ENCODE assay signal across 8 cellular contexts in the genomic region with DNA sequence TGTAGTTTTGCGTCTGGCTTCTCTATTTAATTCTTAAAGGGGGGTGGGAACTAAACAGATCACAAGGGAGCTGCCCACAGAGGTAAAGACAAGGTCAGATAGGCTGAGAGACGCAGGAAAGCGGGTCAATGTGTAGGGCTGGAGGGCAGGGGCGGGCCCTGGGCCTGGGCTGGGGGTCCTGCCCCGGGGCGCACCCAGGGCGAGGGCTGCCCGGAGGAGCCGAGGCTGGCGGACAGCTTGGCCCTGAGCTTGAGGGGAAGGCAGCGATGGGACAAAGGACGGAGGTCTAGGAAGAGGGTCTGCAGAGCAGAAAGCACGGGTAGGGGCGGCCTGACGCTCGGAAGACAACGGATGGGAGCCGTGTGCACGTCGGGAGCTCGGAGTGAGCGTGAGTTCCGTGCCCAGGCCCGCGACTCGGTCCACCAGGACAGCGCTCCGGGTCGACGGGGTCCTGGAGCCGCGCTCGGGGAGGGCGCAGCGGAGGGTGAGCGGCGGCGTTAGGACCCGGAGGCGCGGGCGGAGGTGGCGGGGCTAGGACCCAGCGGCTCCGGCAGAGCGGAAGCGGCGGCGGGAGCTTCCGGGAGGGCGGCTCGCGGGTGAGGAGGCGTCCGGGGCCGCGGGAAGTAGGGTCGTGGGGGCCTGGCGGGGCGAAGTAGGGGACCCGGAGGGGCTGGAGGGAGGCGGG. TPM values are rescaled to one million over a fixed set of nuclear protein-coding genes. Genes with fewer than 3 reads are reported as not detected.
DNase-seq lines count a peak whose midpoint lies in the region; FAIRE-seq and TF ChIP-seq lines count a peak whose summit lies in the region.
"Not testable (repeated sequence)": the region's sequence is repeated elsewhere in the genome, so short reads cannot be mapped to it uniquely, and the experiment has no call there.

No MANE protein-coding gene starts in this region.

- not testable (repeated sequence) for H3K36me3 Mint-ChIP-seq in activated CD4-positive, alpha-beta T cell treated with anti-CD3 and anti-CD28 coated beads, Interleukin-2, amount 10 ng/mL, durations not matched to agents 7 days and 5 days (ENCODE audit: low read depth); mesothelial cell of epicardium

- WGBS in transverse colon (ENCODE audit: low coverage in 1 of 2), 2 donors: 2 to 3% methylated on average over 12 to 47 of the region's 62 CpGs

- H3K36me3 ChIP-seq in Loucy (ENCODE audit: insufficient read depth, low read length); transverse colon: not testable (repeated sequence)

- TF ChIP-seq POLR2A in transverse colon (IDR thresholded peaks at IDR 0.05): peak; percentile 51

- peaks cover 15% of the 10 kb centered on the region for H3K4me1 ChIP-seq in Loucy (ENCODE audit: insufficient read depth, low read length, poor library complexity, severe bottlenecking)
- peaks cover 4 to 18% (median 11%) of the 10 kb centered on the region in 4 donors for H3K4me1 ChIP-seq in transverse colon

- not testable (repeated sequence) for H3K27me3 ChIP-seq in Loucy (ENCODE audit: insufficient read depth, low read length, poor library complexity, severe bottlenecking); transverse colon

- not testable (repeated sequence) for H3K9me3 ChIP-seq in Loucy (ENCODE audit: insufficient read depth, low read depth, low read length); transverse colon

- peaks cover 24% of the 10 kb centered on the region for H3K4me1 Mint-ChIP-seq in activated CD4-positive, alpha-beta T cell treated with anti-CD3 and anti-CD28 coated beads, Interleukin-2, amount 10 ng/mL, durations not matched to agents 7 days and 5 days
- H3K4me1 Mint-ChIP-seq in mesothelial cell of epicardium: peaks cover 21% of the 10 kb centered on the region

- H3F3A ChIP-seq in Loucy (ENCODE audit: low read depth): not testable (repeated sequence)

- DNase-seq in activated CD4-positive, alpha-beta T cell treated with anti-CD3 and anti-CD28 coated beads, Interleukin-2, amount 10 ng/mL, durations not matched to agents 7 days and 5 days: peak; percentile 81
- DNase-seq in astrocyte of the spinal cord (ENCODE audit: low read depth, low spot score) (peak; percentile 67), frontal cortex (ENCODE audit: low spot score in 2 of 2) (peak; percentile 67 to 73), mesothelial cell of epicardium (ENCODE audit: low spot score in 2 of 2, unreplicated experiment in 2 of 2) (peak; percentile 61 to 82), transverse colon (peak; percentile 85)
- DNase-seq in stimulated activated CD4-positive, alpha-beta T cell treated with anti-CD3 and anti-CD28 coated beads, Interleukin-12 subunit alpha, Interleukin-12 subunit beta, amount 100 ng/mL, for 48 hours (ENCODE audit: low read depth in 2 of 3, low spot score in 1 of 3): peak; percentile 64 to 78 (median 64)

- POLR2A ChIA-PET in activated CD4-positive, alpha-beta T cell treated with anti-CD3 and anti-CD28 coated beads, Interleukin-2, amount 10 ng/mL, durations not matched to agents 7 days and 5 days (lab: Charles Lee): interaction anchor here (0.6 kb wide), 1 partner anchor 118 kb away, joined by 3 read pairs; no protein-coding TSS in a partner anchor

- H3K4me3 ChIP-seq in GM08714 (ENCODE audit: low read length): peak overlapping the region; percentile 81
- H3K4me3 ChIP-seq in Loucy (ENCODE audit: low read length, poor library complexity, severe bottlenecking): peak overlapping the region; percentile 90
- peak overlapping the region; percentile 55 for H3K4me3 ChIP-seq in astrocyte of the spinal cord (ENCODE audit: low read depth, low read length)
- H3K4me3 ChIP-seq in transverse colon: peak overlapping the region; percentile 48 to 75 (median 60)

- not testable (repeated sequence) for H4K20me1 ChIP-seq in Loucy (ENCODE audit: insufficient read depth, low read length, poor library complexity, severe bottlenecking)

- H3K27ac Mint-ChIP-seq in activated CD4-positive, alpha-beta T cell treated with anti-CD3 and anti-CD28 coated beads, Interleukin-2, amount 10 ng/mL, durations not matched to agents 7 days and 5 days: peak overlapping the region; percentile 88
- H3K27ac Mint-ChIP-seq in mesothelial cell of epicardium: peak overlapping the region; percentile 84

- not testable (repeated sequence) for H3K9me2 ChIP-seq in Loucy (replicated peaks; ENCODE audit: low read depth, low read length)

- peak overlapping the region; percentile 99 for H2AFZ ChIP-seq in Loucy (ENCODE audit: low read length)

- not testable (repeated sequence) for TF ChIP-seq EP300 in transverse colon (IDR thresholded peaks at IDR 0.05; ENCODE audit: low read depth)

- peak overlapping the region; percentile 89 for H3K9ac ChIP-seq in Loucy (ENCODE audit: low read depth, low read length, poor library complexity, severe bottlenecking)

- H3K79me2 ChIP-seq in Loucy (ENCODE audit: insufficient read depth, low read length): peaks cover 11% of the 10 kb centered on the region

- in situ Hi-C loops in astrocyte of the spinal cord (cut with HindIII; ENCODE audit: low sequenced_read_pairs); transverse colon (cut with MboI; ENCODE audit: low pct_ligation_motif_present in 1 of 4, low pct_unique_long_range_greater_than_20kb in 1 of 4, low sequenced_read_pairs in 3 of 4): not testable (repeated sequence)

- H3K4me3 Mint-ChIP-seq in activated CD4-positive, alpha-beta T cell treated with anti-CD3 and anti-CD28 coated beads, Interleukin-2, amount 10 ng/mL, durations not matched to agents 7 days and 5 days: peak overlapping the region; percentile 64
- peak overlapping the region; percentile 96 for H3K4me3 Mint-ChIP-seq in mesothelial cell of epicardium

- not testable (repeated sequence) for TF ChIP-seq CTCF in Loucy (conservative IDR thresholded peaks at IDR 0.05; ENCODE audit: low read length); astrocyte of the spinal cord (IDR thresholded peaks at IDR 0.05; ENCODE audit: low read depth, low read length); mesothelial cell of epicardium (IDR thresholded peaks at IDR 0.05; ENCODE audit: unreplicated experiment); transverse colon (IDR thresholded peaks at IDR 0.05)

- CTCF ChIA-PET in activated CD4-positive, alpha-beta T cell treated with anti-CD3 and anti-CD28 coated beads, Interleukin-2, amount 10 ng/mL, durations not matched to agents 7 days and 5 days (lab: Charles Lee): interaction anchor here (1.4 kb wide), 1 partner anchor 21 kb away, joined by 3 read pairs; no protein-coding TSS in a partner anchor

- FAIRE-seq in frontal cortex (lab: Jason Lieb, UNC): not testable (repeated sequence)

- not testable (repeated sequence) for H3K9me3 Mint-ChIP-seq in activated CD4-positive, alpha-beta T cell treated with anti-CD3 and anti-CD28 coated beads, Interleukin-2, amount 10 ng/mL, durations not matched to agents 7 days and 5 days; mesothelial cell of epicardium

- H3K4me2 ChIP-seq in Loucy (ENCODE audit: low read depth, low read length, poor library complexity, severe bottlenecking): peak overlapping the region; percentile 88

- H3K27me3 Mint-ChIP-seq in activated CD4-positive, alpha-beta T cell treated with anti-CD3 and anti-CD28 coated beads, Interleukin-2, amount 10 ng/mL, durations not matched to agents 7 days and 5 days; mesothelial cell of epicardium (ENCODE audit: low read depth): not testable (repeated sequence)

- intact Hi-C loops in transverse colon (cut with DNase I; ENCODE audit: low total_unique reads): not testable (repeated sequence)

- peak overlapping the region; percentile 82 to 92 (median 86) for H3K27ac ChIP-seq in transverse colon

RNA-seq across cellular contexts. Expression of gene RABL2A, which starts 43.4 kb away (rescaled TPM):
- total RNA-seq in activated CD4-positive, alpha-beta T cell treated with anti-CD3 and anti-CD28 coated beads, Interleukin-2, amount 10 ng/mL, durations not matched to agents 7 days and 5 days: 10 to 100 TPM; 15.3 to 17.9 TPM
- 10.6 TPM for total RNA-seq in frontal cortex
- total RNA-seq in mesothelial cell of epicardium: 39.5 to 44.2 TPM (median 41.8 TPM) in 3 replicates
- total RNA-seq in transverse colon: 10 to 100 TPM; 13.5 to 44.8 (median 16.6) TPM

Comparison
In these comparisons a context has a peak if more than half of its experiments do, and no peak if none do; other contexts are left out.
1. Peak in every context shown above with its lines: DNase-seq, H3K4me3 ChIP-seq and H3K27ac ChIP-seq.